ENCODE assay signal across 22 cellular contexts in the genomic region with DNA sequence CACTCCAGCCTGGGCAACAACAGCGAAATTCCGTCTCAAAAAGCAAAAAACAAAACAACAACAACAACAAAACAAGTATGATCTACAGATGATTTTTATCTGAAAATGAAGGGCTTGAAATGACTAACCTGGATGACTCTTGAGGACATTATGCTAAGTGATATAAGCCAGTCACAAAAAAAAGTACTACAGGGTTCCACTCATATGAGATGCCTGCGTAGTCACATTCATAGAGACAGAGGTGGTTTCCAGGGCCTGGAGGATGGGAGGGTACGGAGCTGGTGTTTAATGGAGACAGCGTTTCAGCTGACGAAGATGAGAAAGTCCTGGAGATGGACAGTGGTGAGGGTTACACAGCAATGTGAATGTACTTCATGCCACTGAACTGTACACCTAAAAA. TPM values are rescaled to one million over a fixed set of nuclear protein-coding genes. Genes with fewer than 3 reads are reported as not detected.
"Had no signal": no experiment of that assay in that cellular context is flagged by ENCODE, and none has a peak within 500 bp of the region (broad histone marks: within the 10 kb centered on the region; RNA-seq: fewer than 3 reads in every experiment).

No MANE protein-coding gene starts in this region.

- H3K4me2 ChIP-seq: smooth muscle cell had no signal

- FAIRE-seq: endometrium, urothelium cell line had no signal

- H3K9me3 Mint-ChIP-seq: neural crest cell had no signal

- H3K36me3 Mint-ChIP-seq: activated naive CD8-positive, alpha-beta T cell treated with anti-CD3 and anti-CD28 coated beads, Interleukin-2, amount 10 ng/mL, durations not matched to agents 7 days and 5 days; naive B cell had no signal

- H3K9me3 ChIP-seq: esophagus squamous epithelium, heart right ventricle, psoas muscle, thoracic aorta had no signal

- H3K4me3 ChIP-seq: esophagus squamous epithelium, heart right ventricle, psoas muscle, smooth muscle cell, thoracic aorta had no signal

- H3K4me3 Mint-ChIP-seq: activated CD8-positive, alpha-beta memory T cell treated with anti-CD3 and anti-CD28 coated beads, Interleukin-2, amount 10 ng/mL, durations not matched to agents 7 days and 5 days; activated CD8-positive, alpha-beta T cell treated with anti-CD3 and anti-CD28 coated beads, Interleukin-2, amount 10 ng/mL, durations not matched to agents 7 days and 5 days; activated naive CD4-positive, alpha-beta T cell treated with anti-CD3 and anti-CD28 coated beads, Interleukin-2, amount 10 ng/mL, durations not matched to agents 7 days and 5 days; activated naive CD8-positive, alpha-beta T cell treated with anti-CD3 and anti-CD28 coated beads, Interleukin-2, amount 10 ng/mL, durations not matched to agents 7 days and 5 days; naive B cell; neural crest cell had no signal

- H3K36me3 ChIP-seq: esophagus squamous epithelium, heart right ventricle, thoracic aorta had no signal

- H3K27ac ChIP-seq: epithelial cell of prostate, esophagus squamous epithelium, heart right ventricle, parathyroid adenoma, psoas muscle, thoracic aorta had no signal

- H3K27ac Mint-ChIP-seq: activated CD8-positive, alpha-beta memory T cell treated with anti-CD3 and anti-CD28 coated beads, Interleukin-2, amount 10 ng/mL, durations not matched to agents 7 days and 5 days; activated CD8-positive, alpha-beta T cell treated with anti-CD3 and anti-CD28 coated beads, Interleukin-2, amount 10 ng/mL, durations not matched to agents 7 days and 5 days; activated naive CD4-positive, alpha-beta T cell treated with anti-CD3 and anti-CD28 coated beads, Interleukin-2, amount 10 ng/mL, durations not matched to agents 7 days and 5 days; activated naive CD8-positive, alpha-beta T cell treated with anti-CD3 and anti-CD28 coated beads, Interleukin-2, amount 10 ng/mL, durations not matched to agents 7 days and 5 days; naive B cell had no signal

- DNase-seq: activated CD4-positive, CD25-positive, alpha-beta regulatory T cell treated with anti-CD3 and anti-CD28 coated beads, Interleukin-2, amount 50 U/mL, for 72 hours; activated CD8-positive, alpha-beta memory T cell treated with anti-CD3 and anti-CD28 coated beads, Interleukin-2, amount 10 ng/mL, durations not matched to agents 7 days and 5 days; activated effector memory CD4-positive, alpha-beta T cell treated with anti-CD3 and anti-CD28 coated beads, Interleukin-2, amount 50 U/mL, for 16 hours; activated naive CD8-positive, alpha-beta T cell treated with anti-CD3 and anti-CD28 coated beads, Interleukin-2, amount 10 ng/mL, durations not matched to agents 7 days and 5 days; esophagus squamous epithelium; left ventricle myocardium superior; naive B cell; psoas muscle; stimulated activated naive CD4-positive, alpha-beta T cell treated with Interleukin-2 at 50 U/mL for 16 hours; T1000 had no signal

- H3K79me2 ChIP-seq: parathyroid adenoma had no signal

- H3K9ac ChIP-seq: parathyroid adenoma had no signal

- H3K4me1 ChIP-seq: parathyroid adenoma, psoas muscle had no signal

RNA-seq across cellular contexts. Expression of a gene that starts 8.3 kb away (rescaled TPM):
- total RNA-seq: activated CD8-positive, alpha-beta T cell treated with anti-CD3 and anti-CD28 coated beads, Interleukin-2, amount 10 ng/mL, durations not matched to agents 7 days and 5 days; activated naive CD8-positive, alpha-beta T cell treated with anti-CD3 and anti-CD28 coated beads, Interleukin-2, amount 10 ng/mL, durations not matched to agents 7 days and 5 days; esophagus squamous epithelium; glomerular endothelial cell; left ventricle myocardium superior; lung microvascular endothelial cell; smooth muscle cell; thoracic aorta had no signal
- polyA plus RNA-seq: psoas muscle, smooth muscle cell had no signal
